In the genomic region with DNA sequence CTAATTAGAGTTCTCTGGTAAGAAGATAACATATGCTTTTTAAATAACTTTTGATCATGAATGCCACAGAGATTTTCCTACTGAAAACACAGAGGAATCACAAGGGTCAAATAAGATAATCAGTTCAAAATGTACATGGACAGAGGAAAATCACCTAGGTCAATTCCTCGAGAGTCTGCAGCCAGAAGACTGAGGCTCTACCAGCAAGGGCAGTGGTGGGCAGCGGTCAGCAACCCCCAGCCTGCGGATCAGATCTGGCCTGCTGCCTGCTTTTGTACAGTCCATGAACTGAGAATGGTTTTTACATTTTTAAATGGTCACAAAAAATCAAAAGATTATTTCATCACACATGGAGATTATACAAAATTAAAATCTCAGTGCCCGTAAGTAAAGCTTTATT, we compare ENCODE assay signal across 19 cellular contexts.
A peak's percentile ranks its signal among the peaks of the same experiment; 100 is the strongest.
DNase-seq lines count a peak whose midpoint lies in the region; ATAC-seq, FAIRE-seq and TF ChIP-seq lines count a peak whose summit lies in the region.
"Had no signal": no experiment of that assay in that cellular context is flagged by ENCODE, and none has a peak within 500 bp of the region (broad histone marks: within the 10 kb centered on the region; RNA-seq: fewer than 3 reads in every experiment).

No MANE protein-coding gene starts in this region.

- TF ChIP-seq POLR2A in HepG2 (IDR thresholded peaks at IDR 0.05; ENCODE audit: insufficient read depth in 1 of 2, low read depth in 2 of 2, low read length in 2 of 2), result no peak
- TF ChIP-seq POLR2A in right lobe of liver (IDR thresholded peaks at IDR 0.05), result no peak
- no peak for TF ChIP-seq POLR2A in esophagus squamous epithelium (IDR thresholded peaks at IDR 0.05)

- ATAC-seq in HepG2 (peak; percentile 51), right lobe of liver (no peak), GM23338 (no peak)
- ATAC-seq: left ventricle myocardium superior had no signal

- peak overlapping the region; percentile 78 for H3K4me3 Mint-ChIP-seq in activated CD4-positive, alpha-beta memory T cell treated with anti-CD3 and anti-CD28 coated beads for 36 hours
- H3K4me3 Mint-ChIP-seq in type B pancreatic cell (no peak overlapping the region), GM23338 (no peak overlapping the region)
- H3K4me3 Mint-ChIP-seq: HFFc6; stimulated activated effector memory CD8-positive, alpha-beta T cell treated with anti-CD3 and anti-CD28 coated beads, Interleukin-12 subunit alpha, Interleukin-12 subunit beta, amount 100 ng/mL, for 72 hours had no signal

- in situ Hi-C loops in HepG2 (cut with HindIII; ENCODE audit: extremely low pct_ligation_motif_present, low pct_unique_long_range_greater_than_20kb), result no loop called here

- WGBS in HepG2 (ENCODE audit: low lambda C conversion rate), result 2% methylated on average over 4 of the region's 4 CpGs
- 78% methylated on average over 4 of the region's 4 CpGs for WGBS in right lobe of liver (ENCODE audit: insufficient coverage, low coverage, low lambda C conversion rate, missing lambda C conversion rate)
- 79 to 88% methylated on average over 4 of the region's 4 CpGs for WGBS in esophagus squamous epithelium, 2 donors

- no peak for TF ChIP-seq CTCF in HepG2 (CRISPR knock-in tag; IDR thresholded peaks at IDR 0.05)
- TF ChIP-seq CTCF in right lobe of liver (IDR thresholded peaks at IDR 0.05), result no peak
- no peak for TF ChIP-seq CTCF in type B pancreatic cell (conservative IDR thresholded peaks at IDR 0.05)
- no peak for TF ChIP-seq CTCF in MM.1S (IDR thresholded peaks at IDR 0.05; ENCODE audit: low read length)
- TF ChIP-seq CTCF in GM23338 (conservative IDR thresholded peaks at IDR 0.05; ENCODE audit: low read depth in 2 of 2), result no peak
- TF ChIP-seq CTCF in esophagus squamous epithelium (IDR thresholded peaks at IDR 0.05), result no peak

- no peak for TF ChIP-seq EP300 in HepG2 (IDR thresholded peaks at IDR 0.05; ENCODE audit: low read depth in 2 of 2, low read length in 2 of 2)
- no peak for TF ChIP-seq EP300 in HepG2 (CRISPR knock-in tag; IDR thresholded peaks at IDR 0.05; ENCODE audit: borderline replicate concordance)

- no peak for TF ChIP-seq RAD21 in HepG2 (CRISPR knock-in tag; IDR thresholded peaks at IDR 0.05)

- H3K9me3 ChIP-seq in HepG2 (ENCODE audit: low read length) (no peaks in the 10 kb centered on the region), right lobe of liver (no peaks in the 10 kb centered on the region), MM.1S (replicated peaks; ENCODE audit: insufficient read depth, low read length) (no peaks in the 10 kb centered on the region), esophagus squamous epithelium (no peaks in the 10 kb centered on the region)
- no peaks in the 10 kb centered on the region for H3K9me3 ChIP-seq in effector memory CD4-positive, alpha-beta T cell (ENCODE audit: control insufficient read depth, low read length)
- H3K9me3 ChIP-seq: SK-N-SH, transverse colon had no signal

- peak overlapping the region; percentile 80 for H3K4me2 ChIP-seq in HepG2 (ENCODE audit: low read depth, low read length)
- no peak overlapping the region for H3K4me2 ChIP-seq in MM.1S (ENCODE audit: low read depth, low read length)
- H3K4me2 ChIP-seq in GM23338, result no peak overlapping the region
- H3K4me2 ChIP-seq: SK-N-SH had no signal

- H3F3A ChIP-seq in MM.1S (ENCODE audit: insufficient read depth, low read length), result no peaks in the 10 kb centered on the region
- H3F3A ChIP-seq in GM23338 (replicated peaks; ENCODE audit: low read depth), result no peaks in the 10 kb centered on the region

- H3K4me1 ChIP-seq in HepG2 (ENCODE audit: insufficient read depth, low read length) (peaks cover 81% of the 10 kb centered on the region), right lobe of liver (no peaks in the 10 kb centered on the region), MM.1S (ENCODE audit: low read length) (0 out of 2 replicates have a peak, but pooled peaks cover 4% of the 10 kb centered on the region), GM23338 (ENCODE audit: insufficient read depth) (peaks cover 13% of the 10 kb centered on the region), esophagus squamous epithelium (peaks cover 3 to 32% (median 4%) of the 10 kb centered on the region in 3 donors)
- H3K4me1 ChIP-seq in effector memory CD4-positive, alpha-beta T cell (ENCODE audit: control insufficient read depth, insufficient read depth, low read length, poor library complexity, severe bottlenecking), result peaks cover 33% of the 10 kb centered on the region

- H3K36me3 ChIP-seq in HepG2 (replicated peaks in 1 of 2; ENCODE audit: control insufficient read depth in 1 of 2, insufficient read depth in 2 of 2, low read length in 2 of 2), result no peaks in the 10 kb centered on the region
- no peaks in the 10 kb centered on the region for H3K36me3 ChIP-seq in right lobe of liver
- H3K36me3 ChIP-seq in effector memory CD4-positive, alpha-beta T cell (ENCODE audit: control insufficient read depth, insufficient read depth, low read length), result no peaks in the 10 kb centered on the region
- no peaks in the 10 kb centered on the region for H3K36me3 ChIP-seq in MM.1S (replicated peaks; ENCODE audit: insufficient read depth, low read length)
- H3K36me3 ChIP-seq in GM23338 (ENCODE audit: insufficient read depth), result no peaks in the 10 kb centered on the region
- no peaks in the 10 kb centered on the region for H3K36me3 ChIP-seq in esophagus squamous epithelium
- H3K36me3 ChIP-seq: transverse colon had no signal

- FAIRE-seq in HepG2 (lab: Jason Lieb, UNC), result no peak

- BruUV-seq in HepG2 (replicated peaks; lab: Mats Ljungman, UMichigan), result TSS peak; percentile 90

- H3K27ac Mint-ChIP-seq in activated CD4-positive, alpha-beta memory T cell treated with anti-CD3 and anti-CD28 coated beads for 36 hours, result peak overlapping the region; percentile 93
- H3K27ac Mint-ChIP-seq in type B pancreatic cell, result peak overlapping the region; percentile 66
- H3K27ac Mint-ChIP-seq in GM23338, result no peak overlapping the region
- H3K27ac Mint-ChIP-seq: HFFc6; stimulated activated effector memory CD8-positive, alpha-beta T cell treated with anti-CD3 and anti-CD28 coated beads, Interleukin-12 subunit alpha, Interleukin-12 subunit beta, amount 100 ng/mL, for 72 hours had no signal

- DNase-seq in HepG2 (ENCODE audit: low spot score) (no peak), right lobe of liver (no peak), type B pancreatic cell (ENCODE audit: extremely low spot score, unreplicated experiment) (no peak), MM.1S (no peak), GM23338 (ENCODE audit: low spot score) (no peak), esophagus squamous epithelium (lab: John Stamatoyannopoulos, UW) (no peak)
- DNase-seq in activated CD4-positive, alpha-beta memory T cell treated with anti-CD3 and anti-CD28 coated beads for 36 hours, result no peak
- no peak for DNase-seq in effector memory CD4-positive, alpha-beta T cell
- DNase-seq: Calu3, HFFc6, KBM-7, left ventricle myocardium superior, NCI-H187 treated with DMSO at 0.1 percent for 48 hours, NCI-H446, right cardiac atrium, RPMI8226, SK-N-SH had no signal

- no peaks in the 10 kb centered on the region for H3K27me3 ChIP-seq in HepG2 (ENCODE audit: control insufficient read depth in 1 of 2, insufficient read depth in 2 of 2, low read length in 2 of 2)
- no peaks in the 10 kb centered on the region for H3K27me3 ChIP-seq in right lobe of liver
- no peaks in the 10 kb centered on the region for H3K27me3 ChIP-seq in effector memory CD4-positive, alpha-beta T cell (replicated peaks; ENCODE audit: control insufficient read depth, insufficient read depth, low read length, poor library complexity, severe bottlenecking)
- no peaks in the 10 kb centered on the region for H3K27me3 ChIP-seq in MM.1S (replicated peaks; ENCODE audit: insufficient read depth, low read length)
- H3K27me3 ChIP-seq in GM23338 (ENCODE audit: insufficient read depth), result no peaks in the 10 kb centered on the region
- H3K27me3 ChIP-seq in esophagus squamous epithelium, result no peaks in the 10 kb centered on the region
- H3K27me3 ChIP-seq: transverse colon had no signal

- H3K9ac ChIP-seq in HepG2 (ENCODE audit: insufficient read depth, low read depth, low read length), result peak overlapping the region; percentile 55
- no peak overlapping the region for H3K9ac ChIP-seq in MM.1S (ENCODE audit: low read length)
- H3K9ac ChIP-seq: SK-N-SH had no signal

- H3K36me3 Mint-ChIP-seq in activated CD4-positive, alpha-beta memory T cell treated with anti-CD3 and anti-CD28 coated beads for 36 hours, result peaks cover 26% of the 10 kb centered on the region
- H3K36me3 Mint-ChIP-seq in type B pancreatic cell (peaks cover 3% of the 10 kb centered on the region), GM23338 (ENCODE audit: low read depth) (no peaks in the 10 kb centered on the region)

- POLR2A ChIA-PET in HepG2 (lab: Yijun Ruan, JAX), result interaction anchor here (0.9 to 2.1 kb wide), 4 partner anchors 24 to 189 kb away, joined by 3 to 6 read pairs (median 4); no protein-coding TSS in a partner anchor
- POLR2A ChIA-PET in activated CD4-positive, alpha-beta memory T cell treated with anti-CD3 and anti-CD28 coated beads for 36 hours (lab: Charles Lee), result interaction anchor here (0.9 to 1.4 kb wide), 4 partner anchors 9 to 31 kb away, joined by 3 to 5 read pairs (median 4); no protein-coding TSS in a partner anchor

- peaks cover 83% of the 10 kb centered on the region for H3K4me1 Mint-ChIP-seq in activated CD4-positive, alpha-beta memory T cell treated with anti-CD3 and anti-CD28 coated beads for 36 hours (ENCODE audit: low read depth)
- peaks cover 39% of the 10 kb centered on the region for H3K4me1 Mint-ChIP-seq in type B pancreatic cell (ENCODE audit: unreplicated experiment)
- peaks cover 35% of the 10 kb centered on the region for H3K4me1 Mint-ChIP-seq in GM23338

- H3K9me3 Mint-ChIP-seq in activated CD4-positive, alpha-beta memory T cell treated with anti-CD3 and anti-CD28 coated beads for 36 hours, result no peaks in the 10 kb centered on the region
- H3K9me3 Mint-ChIP-seq in type B pancreatic cell (no peaks in the 10 kb centered on the region), GM23338 (no peaks in the 10 kb centered on the region)
- H3K9me3 Mint-ChIP-seq: HFFc6; stimulated activated effector memory CD8-positive, alpha-beta T cell treated with anti-CD3 and anti-CD28 coated beads, Interleukin-12 subunit alpha, Interleukin-12 subunit beta, amount 100 ng/mL, for 72 hours had no signal

- CTCF ChIA-PET in HepG2 (lab: Yijun Ruan, JAX; ENCODE audit: low intra/inter-chr PET ratio, low total read pairs), result no interaction called here
- CTCF ChIA-PET in activated CD4-positive, alpha-beta memory T cell treated with anti-CD3 and anti-CD28 coated beads for 36 hours (lab: Charles Lee), result interaction anchor here (1.2 to 2.1 kb wide), 2 partner anchors 10 to 34 kb away, joined by 3 to 9 read pairs; no protein-coding TSS in a partner anchor

- intact Hi-C loops in HepG2 (cut with micrococcal nuclease; ENCODE audit: unreplicated experiment) (loop anchor here (2.0 to 5.0 kb wide), 2 partner anchors 48 to 79 kb away; partner anchors contain the start of gene FYN), right lobe of liver (cut with DNase I) (no loop called here), esophagus squamous epithelium (cut with DNase I) (no loop called here)
- intact Hi-C loops in activated CD4-positive, alpha-beta memory T cell treated with anti-CD3 and anti-CD28 coated beads for 36 hours (cut with micrococcal nuclease), result loop anchor here (1.0 to 2.0 kb wide), 3 partner anchors 19 to 83 kb away; no protein-coding TSS in a partner anchor

- H2AFZ ChIP-seq in HepG2 (ENCODE audit: low read length), result no peak overlapping the region
- H2AFZ ChIP-seq in MM.1S (ENCODE audit: low read length), result no peak overlapping the region
- H2AFZ ChIP-seq in GM23338, result no peak overlapping the region

- H4K20me1 ChIP-seq in HepG2 (ENCODE audit: insufficient read depth, low read length), result no peaks in the 10 kb centered on the region
- H4K20me1 ChIP-seq in MM.1S (ENCODE audit: insufficient read depth, low read length), result no peaks in the 10 kb centered on the region
- H4K20me1 ChIP-seq in GM23338 (replicated peaks; ENCODE audit: insufficient read depth), result peaks cover 10% of the 10 kb centered on the region; the same call in 1 of the 2 replicates

- H3K27me3 Mint-ChIP-seq in activated CD4-positive, alpha-beta memory T cell treated with anti-CD3 and anti-CD28 coated beads for 36 hours, result no peaks in the 10 kb centered on the region
- no peaks in the 10 kb centered on the region for H3K27me3 Mint-ChIP-seq in type B pancreatic cell
- H3K27me3 Mint-ChIP-seq in GM23338 (ENCODE audit: insufficient read depth, low read depth, poor library complexity), result peaks cover 2% of the 10 kb centered on the region

- peak overlapping the region; percentile 61 for H3K27ac ChIP-seq in HepG2 (ENCODE audit: extremely low read length, insufficient read depth, low read length)
- H3K27ac ChIP-seq in right lobe of liver, result no peak overlapping the region
- peak overlapping the region; percentile 6 for H3K27ac ChIP-seq in effector memory CD4-positive, alpha-beta T cell (ENCODE audit: insufficient read depth, low read length, poor library complexity, severe bottlenecking)
- no peak overlapping the region for H3K27ac ChIP-seq in MM.1S (ENCODE audit: low read length)
- H3K27ac ChIP-seq in GM23338 (ENCODE audit: low read depth), result no peak overlapping the region
- peak overlapping the region in 1 of 4 donors; percentile 27 for H3K27ac ChIP-seq in esophagus squamous epithelium

- H3K9me2 ChIP-seq in MM.1S (replicated peaks; ENCODE audit: insufficient read depth, low read length) (no peaks in the 10 kb centered on the region), GM23338 (ENCODE audit: insufficient read depth) (no peaks in the 10 kb centered on the region)
- H3K9me2 ChIP-seq: SK-N-SH had no signal

- H3K4me3 ChIP-seq in HepG2 (replicated peaks in 1 of 3; ENCODE audit: insufficient read depth in 1 of 3, low read depth in 2 of 3, low read length in 3 of 3) (peak overlapping the region; percentile 56 to 63 (median 57)), right lobe of liver (no peak overlapping the region), MM.1S (ENCODE audit: low read length) (no peak overlapping the region), GM23338 (no peak overlapping the region), esophagus squamous epithelium (no peak overlapping the region)
- peak overlapping the region; percentile 27 for H3K4me3 ChIP-seq in effector memory CD4-positive, alpha-beta T cell (ENCODE audit: insufficient read depth, low read depth, low read length, poor library complexity, severe bottlenecking)
- H3K4me3 ChIP-seq: transverse colon had no signal

- H3K79me2 ChIP-seq in HepG2 (ENCODE audit: insufficient read depth, low read length), result peaks cover 11% of the 10 kb centered on the region
- no peaks in the 10 kb centered on the region for H3K79me2 ChIP-seq in MM.1S (ENCODE audit: low read length)
- H3K79me2 ChIP-seq in GM23338 (replicated peaks; ENCODE audit: insufficient read depth), result peaks cover 55% of the 10 kb centered on the region

Comparison
In these comparisons a context has a peak if more than half of its experiments do, and no peak if none do; other contexts are left out.
1. H3K27ac ChIP-seq: peak in HepG2 (single experiment) and effector memory CD4-positive, alpha-beta T cell (single experiment); none in right lobe of liver (0 of 3), MM.1S (single experiment) and GM23338 (single experiment).
2. H3K4me3 ChIP-seq: peak in HepG2 (3 of 3) and effector memory CD4-positive, alpha-beta T cell (single experiment); none in right lobe of liver (0 of 3), MM.1S (single experiment), GM23338 (single experiment) and esophagus squamous epithelium (0 of 4).
3. intact Hi-C loops: an anchor here in HepG2 (2.0 to 5.0 kb wide) and activated CD4-positive, alpha-beta memory T cell treated with anti-CD3 and anti-CD28 coated beads for 36 hours (1.0 to 2.0 kb wide); none called in right lobe of liver and esophagus squamous epithelium.